In genomic region chr1:46303038-46303871, GRCh38 we compare ENCODE assay signal across 1 cellular context.
TF ChIP-seq lines count a peak whose summit lies in the region.

A gene with protein sequence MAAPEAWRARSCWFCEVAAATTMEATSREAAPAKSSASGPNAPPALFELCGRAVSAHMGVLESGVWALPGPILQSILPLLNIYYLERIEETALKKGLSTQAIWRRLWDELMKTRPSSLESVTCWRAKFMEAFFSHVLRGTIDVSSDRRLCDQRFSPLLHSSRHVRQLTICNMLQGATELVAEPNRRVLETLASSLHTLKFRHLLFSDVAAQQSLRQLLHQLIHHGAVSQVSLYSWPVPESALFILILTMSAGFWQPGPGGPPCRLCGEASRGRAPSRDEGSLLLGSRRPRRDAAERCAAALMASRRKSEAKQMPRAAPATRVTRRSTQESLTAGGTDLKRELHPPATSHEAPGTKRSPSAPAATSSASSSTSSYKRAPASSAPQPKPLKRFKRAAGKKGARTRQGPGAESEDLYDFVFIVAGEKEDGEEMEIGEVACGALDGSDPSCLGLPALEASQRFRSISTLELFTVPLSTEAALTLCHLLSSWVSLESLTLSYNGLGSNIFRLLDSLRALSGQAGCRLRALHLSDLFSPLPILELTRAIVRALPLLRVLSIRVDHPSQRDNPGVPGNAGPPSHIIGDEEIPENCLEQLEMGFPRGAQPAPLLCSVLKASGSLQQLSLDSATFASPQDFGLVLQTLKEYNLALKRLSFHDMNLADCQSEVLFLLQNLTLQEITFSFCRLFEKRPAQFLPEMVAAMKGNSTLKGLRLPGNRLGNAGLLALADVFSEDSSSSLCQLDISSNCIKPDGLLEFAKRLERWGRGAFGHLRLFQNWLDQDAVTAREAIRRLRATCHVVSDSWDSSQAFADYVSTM (minus strand): TSS chr1:46303616. CDS start chr1:46303322, 294 bp downstream.
Gene UQCRH (plus strand): TSS chr1:46303698. CDS start chr1:46303767, 69 bp downstream.

TF ChIP-seq in H1, 55 proteins besides CTCF, POLR2A, EP300 and RAD21:
- peak; percentile 95 for TF ChIP-seq CHD1 (IDR thresholded peaks at IDR 0.05; ENCODE audit: low read depth, low read length)
- TF ChIP-seq TCF12 (IDR thresholded peaks at IDR 0.05; ENCODE audit: low read depth, low read length): no peak
- TF ChIP-seq, protein P1, sequence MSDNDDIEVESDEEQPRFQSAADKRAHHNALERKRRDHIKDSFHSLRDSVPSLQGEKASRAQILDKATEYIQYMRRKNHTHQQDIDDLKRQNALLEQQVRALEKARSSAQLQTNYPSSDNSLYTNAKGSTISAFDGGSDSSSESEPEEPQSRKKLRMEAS (IDR thresholded peaks at IDR 0.05): peak; percentile 81
- TF ChIP-seq SRF (IDR thresholded peaks at IDR 0.05; ENCODE audit: low read depth, low read length): no peak
- no peak for TF ChIP-seq FOSL1 (IDR thresholded peaks at IDR 0.05; ENCODE audit: insufficient read depth, low read depth, low read length)
- peak; percentile 73 for TF ChIP-seq PHF8 (conservative IDR thresholded peaks at IDR 0.05; ENCODE audit: low read depth, low read length)
- no peak for TF ChIP-seq CHD7 (IDR thresholded peaks at IDR 0.05; ENCODE audit: insufficient replicate concordance, low read length)
- no peak for TF ChIP-seq BACH1 (IDR thresholded peaks at IDR 0.05; ENCODE audit: low read length)
- no peak for TF ChIP-seq RFX5 (IDR thresholded peaks at IDR 0.05; ENCODE audit: borderline replicate concordance, low read depth, low read length)
- TF ChIP-seq MAFK (IDR thresholded peaks at IDR 0.05; ENCODE audit: low read depth, low read length): no peak
- no peak for TF ChIP-seq CHD2 (IDR thresholded peaks at IDR 0.05; ENCODE audit: low read length)
- TF ChIP-seq NRF1 (IDR thresholded peaks at IDR 0.05; ENCODE audit: low read depth, low read length): no peak
- 0 out of 2 replicates have a peak, but pooled peaks have one; percentile 26 for TF ChIP-seq GTF2F1 (IDR thresholded peaks at IDR 0.05; ENCODE audit: borderline replicate concordance, low read depth, low read length)
- no peak for TF ChIP-seq SP1 (IDR thresholded peaks at IDR 0.05; ENCODE audit: low read depth, low read length)
- peak; percentile 97 for TF ChIP-seq TAF1 (IDR thresholded peaks at IDR 0.05; ENCODE audit: low read depth, low read length)
- 0 out of 2 replicates have a peak, but pooled peaks have one; percentile 31 for TF ChIP-seq RBBP5 (IDR thresholded peaks at IDR 0.05; ENCODE audit: borderline replicate concordance, low read depth, low read length)
- no peak for TF ChIP-seq CBX5 (IDR thresholded peaks at IDR 0.05; ENCODE audit: low read depth, low read length)
- peak; percentile 27 for TF ChIP-seq KDM4A (IDR thresholded peaks at IDR 0.05; ENCODE audit: low read depth, low read length, severe bottlenecking)
- peak; percentile 95 for TF ChIP-seq TAF7 (optimal IDR thresholded peaks at IDR 0.05; ENCODE audit: borderline replicate concordance, low read depth, low read length)
- TF ChIP-seq SIRT6 (IDR thresholded peaks at IDR 0.05; ENCODE audit: low read length): no peak
- TF ChIP-seq ATF2 (IDR thresholded peaks at IDR 0.05; ENCODE audit: low read length): no peak
- TF ChIP-seq CREB1 (IDR thresholded peaks at IDR 0.05): peak; percentile 42
- TF ChIP-seq USF2 (IDR thresholded peaks at IDR 0.05; ENCODE audit: low read length): peak; percentile 18; the same call in 1 of the 2 replicates
- peak; percentile 84; the same call in 1 of the 2 replicates for TF ChIP-seq SP4 (IDR thresholded peaks at IDR 0.05; ENCODE audit: low read length)
- no peak; the same call in 1 of the 2 replicates for TF ChIP-seq BRCA1 (IDR thresholded peaks at IDR 0.05; ENCODE audit: low read depth, low read length)
- peak; percentile 2 to 16; a peak in 2 of 4 replicates for TF ChIP-seq SIN3A (conservative IDR thresholded peaks at IDR 0.05 in 1 of 2, IDR thresholded peaks at IDR 0.05 in 1 of 2; ENCODE audit: low read depth in 1 of 2, low read length in 2 of 2)
- TF ChIP-seq JUN (IDR thresholded peaks at IDR 0.05; ENCODE audit: low read depth, low read length): no peak
- TF ChIP-seq SUZ12 (IDR thresholded peaks at IDR 0.05; ENCODE audit: low read length): no peak
- TF ChIP-seq EGR1 (IDR thresholded peaks at IDR 0.05; ENCODE audit: borderline replicate concordance, low read depth, low read length): no peak
- no peak for TF ChIP-seq BCL11A (IDR thresholded peaks at IDR 0.05; ENCODE audit: low read depth in 2 of 2, low read length in 2 of 2)
- peak; percentile 52 for TF ChIP-seq KDM5A (IDR thresholded peaks at IDR 0.05; ENCODE audit: low read length)
- no peak for TF ChIP-seq SP2 (IDR thresholded peaks at IDR 0.05; ENCODE audit: low read length)
- no peak for TF ChIP-seq CBX8 (IDR thresholded peaks at IDR 0.05; ENCODE audit: borderline replicate concordance, low read depth, low read length)
- TF ChIP-seq CTBP2 (IDR thresholded peaks at IDR 0.05; ENCODE audit: borderline replicate concordance, insufficient read depth, insufficient read length, low read length): no peak
- TF ChIP-seq GABPA (IDR thresholded peaks at IDR 0.05; ENCODE audit: borderline replicate concordance, insufficient read depth, low read length): peak; percentile 90
- TF ChIP-seq ZNF274 (IDR thresholded peaks at IDR 0.05; ENCODE audit: borderline replicate concordance, extremely low read depth, low read length): no peak
- TF ChIP-seq TEAD4 (IDR thresholded peaks at IDR 0.05; ENCODE audit: low read depth, low read length): no peak
- peak; percentile 97 for TF ChIP-seq JUND (IDR thresholded peaks at IDR 0.05; ENCODE audit: low read length)
- TF ChIP-seq SIX5 (IDR thresholded peaks at IDR 0.05; ENCODE audit: low read depth, low read length): peak; percentile 84
- TF ChIP-seq YY1 (IDR thresholded peaks at IDR 0.05; ENCODE audit: low read depth, low read length): peak; percentile 100
- peak; percentile 50 for TF ChIP-seq SAP30 (IDR thresholded peaks at IDR 0.05; ENCODE audit: insufficient read depth, insufficient replicate concordance, low read length)
- TF ChIP-seq HDAC2 (IDR thresholded peaks at IDR 0.05; ENCODE audit: borderline replicate concordance in 1 of 2, low read depth in 2 of 2, low read length in 2 of 2): no peak
- peak; percentile 92 for TF ChIP-seq TBP (IDR thresholded peaks at IDR 0.05; ENCODE audit: low read depth, low read length)
- TF ChIP-seq CEBPB (IDR thresholded peaks at IDR 0.05; ENCODE audit: low read depth, low read length): no peak
- peak; percentile 78 for TF ChIP-seq POLR2AphosphoS5 (IDR thresholded peaks at IDR 0.05; ENCODE audit: low read depth, low read length)
- TF ChIP-seq, protein P2, sequence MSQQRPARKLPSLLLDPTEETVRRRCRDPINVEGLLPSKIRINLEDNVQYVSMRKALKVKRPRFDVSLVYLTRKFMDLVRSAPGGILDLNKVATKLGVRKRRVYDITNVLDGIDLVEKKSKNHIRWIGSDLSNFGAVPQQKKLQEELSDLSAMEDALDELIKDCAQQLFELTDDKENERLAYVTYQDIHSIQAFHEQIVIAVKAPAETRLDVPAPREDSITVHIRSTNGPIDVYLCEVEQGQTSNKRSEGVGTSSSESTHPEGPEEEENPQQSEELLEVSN (IDR thresholded peaks at IDR 0.05): no peak
- TF ChIP-seq RXRA (IDR thresholded peaks at IDR 0.05; ENCODE audit: insufficient read depth, low read depth, low read length): no peak
- peak; percentile 46 for TF ChIP-seq ASH2L (IDR thresholded peaks at IDR 0.05; ENCODE audit: low read length)
- no peak for TF ChIP-seq RNF2 (IDR thresholded peaks at IDR 0.05; ENCODE audit: borderline replicate concordance, low read depth, low read length, missing control alignments, poor library complexity, severe bottlenecking)
